In the genomic region with DNA sequence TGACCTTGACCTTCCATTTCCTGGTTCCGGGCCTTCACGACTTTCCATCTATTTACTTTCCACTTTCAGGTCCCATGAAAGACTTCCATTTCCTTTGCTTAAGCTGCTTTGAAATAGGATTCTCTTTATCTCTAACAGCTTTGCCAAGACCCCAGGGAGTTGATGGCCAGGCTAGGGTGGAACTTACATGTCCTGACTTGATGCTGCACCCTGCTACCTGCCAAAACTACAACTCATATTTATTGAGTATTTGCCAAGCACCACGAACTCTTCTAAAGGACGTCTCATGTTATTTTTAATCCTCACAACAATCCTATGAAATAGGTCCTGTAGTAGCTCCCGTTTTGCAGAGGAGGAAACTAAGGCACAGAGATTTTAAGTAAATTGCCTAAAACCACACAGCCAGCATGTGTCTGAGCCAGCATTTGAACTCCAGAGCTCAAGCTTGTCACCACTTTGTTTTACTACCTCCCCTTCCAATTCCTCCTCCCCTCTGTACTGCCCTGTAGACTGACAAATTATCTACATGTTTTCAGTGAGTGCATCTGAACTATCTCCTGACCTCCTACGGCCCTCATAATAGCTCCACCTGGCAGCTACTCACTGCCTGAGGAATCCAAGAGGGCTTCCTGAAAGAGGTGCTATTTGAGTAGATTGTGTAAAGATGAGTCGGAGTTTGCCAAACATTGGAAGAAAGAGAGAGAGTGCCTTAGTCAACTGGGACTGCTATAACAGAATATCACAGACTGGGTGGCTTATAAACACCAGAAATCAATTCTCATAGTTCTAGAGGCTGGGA, we compare ENCODE assay signal across 29 cellular contexts. TPM values are rescaled to one million over a fixed set of nuclear protein-coding genes. Genes with fewer than 3 reads are reported as not detected.
"Had no signal": no experiment of that assay in that cellular context is flagged by ENCODE, and none has a peak within 500 bp of the region (broad histone marks: within the 10 kb centered on the region; RNA-seq: fewer than 3 reads in every experiment).

No MANE protein-coding gene starts in this region.

- H3K4me3 ChIP-seq: ascending aorta, heart right ventricle, left ventricle myocardium inferior, lung, mucosa of descending colon, right lobe of liver, thoracic aorta, uterus had no signal

- H3K9me3 ChIP-seq: ascending aorta, heart right ventricle, left ventricle myocardium inferior, mucosa of descending colon, right lobe of liver, thoracic aorta, uterus had no signal

- ATAC-seq: effector memory CD8-positive, alpha-beta T cell; heart right ventricle; mucosa of descending colon; natural killer cell treated with Interleukin-12 subunit alpha and Interleukin-12 subunit beta and Interleukin-15 and Interleukin-18, amount 100 ng/mL, for 72 hours; right lobe of liver had no signal

- DNase-seq: activated effector memory CD4-positive, alpha-beta T cell treated with Interleukin-2 at 50 U/mL for 16 hours; activated naive CD4-positive, alpha-beta T cell treated with anti-CD3 and anti-CD28 coated beads for 36 hours; activated naive CD8-positive, alpha-beta T cell treated with anti-CD3 and anti-CD28 coated beads, Interleukin-2, amount 10 ng/mL, durations not matched to agents 7 days and 5 days; caudate nucleus; cortex of kidney; effector memory CD8-positive, alpha-beta T cell; erythroblast; foreskin fibroblast; heart right ventricle; left ventricle myocardium inferior; mucosa of descending colon; posterior cingulate gyrus; right lobe of liver; stimulated activated CD4-positive, alpha-beta T cell treated with anti-CD3 and anti-CD28 coated beads, Interleukin-2, amount 100 ng/mL, for 48 hours; T-helper 2 cell; uterus had no signal

- H3K27ac ChIP-seq: ascending aorta, heart right ventricle, left ventricle myocardium inferior, right lobe of liver, thoracic aorta, uterus had no signal

- H3K4me1 ChIP-seq: ascending aorta, right lobe of liver, uterus had no signal

RNA-seq across cellular contexts. Expression of a gene that starts 38.4 kb away (rescaled TPM):
- total RNA-seq: activated naive CD4-positive, alpha-beta T cell treated with anti-CD3 and anti-CD28 coated beads for 36 hours; activated naive CD8-positive, alpha-beta T cell treated with anti-CD3 and anti-CD28 coated beads, Interleukin-2, amount 10 ng/mL, durations not matched to agents 7 days and 5 days; ascending aorta; chondrocyte; fibroblast of lung; glomerular endothelial cell; heart right ventricle; left ventricle myocardium inferior; lung; mesenteric fat pad; mucosa of descending colon; myocyte; natural killer cell treated with Interleukin-12 subunit alpha and Interleukin-12 subunit beta and Interleukin-15 and Interleukin-18, amount 100 ng/mL, for 72 hours; osteoblast; renal cortical epithelial cell; right lobe of liver; skeletal muscle tissue; subcutaneous adipose tissue; thoracic aorta; uterus had no signal
- polyA plus RNA-seq: fibroblast of lung, heart right ventricle, lung had no signal
